ENCODE assay signal across 25 cellular contexts in genomic region chr1:93723733-93724270, GRCh38. TPM values are rescaled to one million over a fixed set of nuclear protein-coding genes. Genes with fewer than 3 reads are reported as not detected.
A peak's percentile ranks its signal among the peaks of the same experiment; 100 is the strongest.
DNase-seq lines count a peak whose midpoint lies in the region; ATAC-seq, FAIRE-seq and TF ChIP-seq lines count a peak whose summit lies in the region.
"Had no signal": no experiment of that assay in that cellular context is flagged by ENCODE, and none has a peak within 500 bp of the region (broad histone marks: within the 10 kb centered on the region; RNA-seq: fewer than 3 reads in every experiment).

No MANE protein-coding gene starts in this region.

- H3K4me1 ChIP-seq in Panc1 (ENCODE audit: control insufficient read depth, insufficient read depth, low read length) (peaks cover 9% of the 10 kb centered on the region), skeletal muscle satellite cell (ENCODE audit: control insufficient read depth, insufficient read depth, low read length) (peaks cover 27% of the 10 kb centered on the region), vagina (peaks cover 11% of the 10 kb centered on the region)
- H3K4me1 ChIP-seq: foreskin keratinocyte had no signal

- in situ Hi-C loops in Panc1 (cut with HindIII; ENCODE audit: low pct_unique_long_range_greater_than_20kb, low sequenced_read_pairs): no loop called here

- peak overlapping the region; percentile 51; the same call in 1 of the 2 replicates for H3K27ac ChIP-seq in Panc1 (ENCODE audit: low read length)
- no peak overlapping the region for H3K27ac ChIP-seq in vagina
- H3K27ac ChIP-seq: 22Rv1, foreskin keratinocyte, hepatocyte, neutrophil, upper lobe of right lung had no signal

- POLR2A ChIA-PET in Panc1 (lab: Charles Lee): no interaction called here

- H3K9me3 ChIP-seq in Panc1 (ENCODE audit: control insufficient read depth, insufficient read depth, low read depth, low read length): no peaks in the 10 kb centered on the region
- H3K9me3 ChIP-seq in skeletal muscle satellite cell (replicated peaks; ENCODE audit: low read length): no peaks in the 10 kb centered on the region
- H3K9me3 ChIP-seq in vagina: no peaks in the 10 kb centered on the region
- H3K9me3 ChIP-seq: mucosa of descending colon, neutrophil, upper lobe of right lung had no signal

- intact Hi-C loops in Panc1 (cut with micrococcal nuclease; ENCODE audit: unreplicated experiment) (no loop called here), vagina (cut with DNase I) (no loop called here)

- H3K36me3 ChIP-seq in Panc1 (ENCODE audit: control insufficient read depth, insufficient read depth, low read length): no peaks in the 10 kb centered on the region; the same call in 1 of the 2 replicates
- no peaks in the 10 kb centered on the region for H3K36me3 ChIP-seq in skeletal muscle satellite cell (ENCODE audit: insufficient read depth, low read length)
- H3K36me3 ChIP-seq in vagina: no peaks in the 10 kb centered on the region
- H3K36me3 ChIP-seq: neutrophil, upper lobe of right lung had no signal

- no peak for FAIRE-seq in H54 (lab: Jason Lieb, UNC)

- no TSS peak for BruUV-seq in Panc1 (replicated peaks; lab: Mats Ljungman, UMichigan)

- H3K4me2 ChIP-seq in skeletal muscle satellite cell (ENCODE audit: low read length): no peak overlapping the region
- H3K4me2 ChIP-seq: hepatocyte had no signal

- DNase-seq in NCI-H2107 treated with DMSO at 0.1 percent for 48 hours (lab: John Stamatoyannopoulos, UW; ENCODE audit: unreplicated experiment) (peak; percentile 33), NCI-H2107 (lab: John Stamatoyannopoulos, UW) (no peak), Panc1 (ENCODE audit: low read depth, low spot score) (no peak), left kidney (ENCODE audit: low read depth, low spot score) (peak; percentile 62), RKO (ENCODE audit: low spot score) (no peak), vagina (ENCODE audit: extremely low spot score in 2 of 2) (no peak), H54 (ENCODE audit: insufficient read length, low spot score) (no peak)
- DNase-seq: activated CD4-positive, CD25-positive, alpha-beta regulatory T cell treated with anti-CD3 and anti-CD28 coated beads, Interleukin-2, amount 50 U/mL, for 72 hours; activated CD8-positive, alpha-beta T cell treated with anti-CD3 and anti-CD28 coated beads, Interleukin-2, amount 10 ng/mL, durations not matched to agents 7 days and 5 days; activated effector memory CD4-positive, alpha-beta T cell treated with anti-CD3 and anti-CD28 coated beads, Interleukin-2, amount 50 U/mL, for 16 hours; activated T-cell treated with anti-CD3 and anti-CD28 coated beads for 4 hours; CD8-positive, alpha-beta T cell; cerebellar nuclear complex; foreskin keratinocyte; immature natural killer cell; mucosa of descending colon; NCI-H146; NCI-H748 treated with DMSO at 0.1 percent for 48 hours; stimulated activated CD8-positive, alpha-beta memory T cell treated with anti-CD3 and anti-CD28 coated beads, Interleukin-4, amount 100 ng/mL, for 48 hours; SW 1271; upper lobe of right lung had no signal

- H3K27me3 ChIP-seq in Panc1 (ENCODE audit: control insufficient read depth, insufficient read depth, low read length): no peaks in the 10 kb centered on the region
- no peaks in the 10 kb centered on the region for H3K27me3 ChIP-seq in skeletal muscle satellite cell (ENCODE audit: control insufficient read depth, insufficient read depth, low read length)
- H3K27me3 ChIP-seq in vagina: no peaks in the 10 kb centered on the region
- H3K27me3 ChIP-seq: foreskin keratinocyte, hepatocyte, neutrophil, upper lobe of right lung had no signal

- TF ChIP-seq POLR2A in vagina (IDR thresholded peaks at IDR 0.05) (no peak), H54 (IDR thresholded peaks at IDR 0.05; ENCODE audit: low read depth, low read length) (no peak)

- CTCF ChIA-PET in Panc1 (lab: Charles Lee): no interaction called here

- no peak for ATAC-seq in Panc1
- ATAC-seq: activated CD8-positive, alpha-beta T cell treated with anti-CD3 and anti-CD28 coated beads, Interleukin-2, amount 10 ng/mL, durations not matched to agents 7 days and 5 days; CD8-positive, alpha-beta T cell; foreskin keratinocyte; mucosa of descending colon had no signal

- H3K9ac ChIP-seq in skeletal muscle satellite cell (ENCODE audit: low read depth, low read length): peak overlapping the region; percentile 16

- H3K4me3 ChIP-seq in Panc1 (ENCODE audit: low read depth in 2 of 2, low read length in 2 of 2) (no peak overlapping the region), skeletal muscle satellite cell (ENCODE audit: low read length) (no peak overlapping the region), vagina (no peak overlapping the region)
- H3K4me3 ChIP-seq: hepatocyte, mucosa of descending colon, upper lobe of right lung had no signal

- TF ChIP-seq CTCF in Panc1 (IDR thresholded peaks at IDR 0.05) (no peak), vagina (IDR thresholded peaks at IDR 0.05) (no peak)

RNA-seq across cellular contexts. Expression of gene BCAR3, which starts 42.2 kb away (rescaled TPM):
- 33.9 TPM for total RNA-seq in Panc1 (2021; ENCODE audit: unreplicated experiment)
- polyA plus RNA-seq in Panc1 (2012; ENCODE audit: insufficient read length): 22.4 TPM
- 16.2 and 18.3 TPM in 2 replicates for total RNA-seq in skeletal muscle satellite cell (2012; rRNA removed)
- 22.8 TPM for total RNA-seq in vagina

Comparison
In these comparisons a context has a peak if more than half of its experiments do, and no peak if none do; other contexts are left out.
1. DNase-seq: peak in NCI-H2107 treated with DMSO at 0.1 percent for 48 hours (single experiment) and left kidney (single experiment); none in NCI-H2107 (single experiment), Panc1 (single experiment), RKO (single experiment), vagina (0 of 2) and H54 (single experiment).